Comparison of ENCODE assay signal across 1 cellular context in the genomic region with DNA sequence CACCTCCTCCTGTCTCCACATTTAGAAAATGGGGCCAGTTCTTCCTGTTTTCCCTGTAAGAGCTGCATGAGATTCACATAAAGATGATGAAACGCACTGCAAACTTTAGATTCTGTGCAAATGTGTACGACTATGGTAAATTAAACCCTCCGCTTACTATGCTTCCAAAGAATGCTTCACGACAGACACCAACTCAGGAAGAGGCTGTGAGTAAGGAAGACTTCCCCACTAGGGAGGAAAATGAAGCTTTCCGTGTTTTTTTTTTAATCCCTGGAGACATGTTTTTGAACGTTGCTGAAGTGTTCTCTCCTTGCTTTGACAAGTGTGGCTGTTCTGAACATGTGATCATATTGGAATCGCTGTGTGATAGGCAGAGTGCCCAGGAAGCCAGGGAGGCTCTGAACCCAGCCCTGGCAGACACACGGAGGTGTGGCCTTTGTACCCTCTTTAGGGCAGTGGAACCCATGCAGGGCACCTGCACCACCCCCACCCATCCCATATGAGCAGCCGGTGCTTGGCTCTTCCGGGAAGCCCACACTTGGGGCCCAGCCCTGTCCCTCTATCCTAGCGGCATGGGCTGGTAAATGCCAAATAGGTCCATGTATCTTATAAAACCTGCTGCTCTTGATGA.
TF ChIP-seq lines count a peak whose summit lies in the region.

No MANE protein-coding gene starts in this region.

TF ChIP-seq in K562, 482 proteins besides CTCF, POLR2A, EP300 and RAD21 (continued from another document and continues in another):
- TF ChIP-seq ELF4 (CRISPR knock-in tag; IDR thresholded peaks at IDR 0.05) (0 out of 2 replicates have a peak, but pooled peaks have one; percentile 53), JUND (IDR thresholded peaks at IDR 0.05; ENCODE audit: borderline replicate concordance, low read depth, low read length) (peak; percentile 74), JUND (tag; IDR thresholded peaks at IDR 0.05; ENCODE audit: borderline replicate concordance, low read depth, low read length) (no peak), RREB1 (CRISPR knock-in tag; IDR thresholded peaks at IDR 0.05) (0 out of 2 replicates have a peak, but pooled peaks have one; percentile 58), ZNF197 (CRISPR knock-in tag; IDR thresholded peaks at IDR 0.05; ENCODE audit: low read depth) (0 out of 2 replicates have a peak, but pooled peaks have one; percentile 41), ZNF584 (CRISPR knock-in tag; IDR thresholded peaks at IDR 0.05; ENCODE audit: low read depth) (peak; percentile 38; the same call in 1 of the 2 replicates), ZBTB17 (CRISPR knock-in tag; IDR thresholded peaks at IDR 0.05) (peak; percentile 51; the same call in 1 of the 2 replicates), ZBTB1 (CRISPR knock-in tag; IDR thresholded peaks at IDR 0.05; ENCODE audit: borderline replicate concordance, low read depth) (no peak), BACH1 (tag; IDR thresholded peaks at IDR 0.05) (peak; percentile 63; the same call in 1 of the 2 replicates), NR2C2 (CRISPR knock-in tag; IDR thresholded peaks at IDR 0.05) (no peak), NR2C2 (tag; IDR thresholded peaks at IDR 0.05) (0 out of 2 replicates have a peak, but pooled peaks have one; percentile 25), KDM2B (CRISPR knock-in tag; IDR thresholded peaks at IDR 0.05) (no peak), NELFE (IDR thresholded peaks at IDR 0.05; ENCODE audit: insufficient read depth, insufficient read length) (no peak), GABPA (tag; conservative IDR thresholded peaks at IDR 0.05; ENCODE audit: low read depth) (peak; percentile 30; the same call in 1 of the 2 replicates), DMBX1 (CRISPR knock-in tag; IDR thresholded peaks at IDR 0.05; ENCODE audit: borderline replicate concordance) (peak; percentile 73; the same call in 1 of the 2 replicates), RNF219 (CRISPR knock-in tag; IDR thresholded peaks at IDR 0.05) (no peak), KAT7 (CRISPR knock-in tag; IDR thresholded peaks at IDR 0.05; ENCODE audit: borderline replicate concordance) (no peak), ZNF766 (CRISPR knock-in tag; conservative IDR thresholded peaks at IDR 0.05) (peak; percentile 40; the same call in 1 of the 2 replicates), TRIM24 (IDR thresholded peaks at IDR 0.05) (peak in 1 of 2 experiments; percentile 50; a peak in 1 of 4 replicates), NFRKB (IDR thresholded peaks at IDR 0.05; ENCODE audit: low read depth) (peak; percentile 72; the same call in 1 of the 2 replicates), CUX1 (CRISPR knock-in tag; IDR thresholded peaks at IDR 0.05) (no peak), ZNF41 (CRISPR knock-in tag; conservative IDR thresholded peaks at IDR 0.05) (0 out of 2 replicates have a peak, but pooled peaks have one; percentile 12), FOXK1 (CRISPR knock-in tag; IDR thresholded peaks at IDR 0.05; ENCODE audit: borderline replicate concordance) (no peak), FOXK2 (conservative IDR thresholded peaks at IDR 0.05 in 1 of 2, IDR thresholded peaks at IDR 0.05 in 1 of 2; ENCODE audit: low read depth in 2 of 2) (no peak)
- TF ChIP-seq, protein P1, sequence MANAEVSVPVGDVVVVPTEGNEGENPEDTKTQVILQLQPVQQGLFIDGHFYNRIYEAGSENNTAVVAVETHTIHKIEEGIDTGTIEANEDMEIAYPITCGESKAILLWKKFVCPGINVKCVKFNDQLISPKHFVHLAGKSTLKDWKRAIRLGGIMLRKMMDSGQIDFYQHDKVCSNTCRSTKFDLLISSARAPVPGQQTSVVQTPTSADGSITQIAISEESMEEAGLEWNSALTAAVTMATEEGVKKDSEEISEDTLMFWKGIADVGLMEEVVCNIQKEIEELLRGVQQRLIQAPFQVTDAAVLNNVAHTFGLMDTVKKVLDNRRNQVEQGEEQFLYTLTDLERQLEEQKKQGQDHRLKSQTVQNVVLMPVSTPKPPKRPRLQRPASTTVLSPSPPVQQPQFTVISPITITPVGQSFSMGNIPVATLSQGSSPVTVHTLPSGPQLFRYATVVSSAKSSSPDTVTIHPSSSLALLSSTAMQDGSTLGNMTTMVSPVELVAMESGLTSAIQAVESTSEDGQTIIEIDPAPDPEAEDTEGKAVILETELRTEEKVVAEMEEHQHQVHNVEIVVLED (CRISPR knock-in tag; IDR thresholded peaks at IDR 0.05) = peak; percentile 40; the same call in 1 of the 2 replicates
- TF ChIP-seq, protein P2, sequence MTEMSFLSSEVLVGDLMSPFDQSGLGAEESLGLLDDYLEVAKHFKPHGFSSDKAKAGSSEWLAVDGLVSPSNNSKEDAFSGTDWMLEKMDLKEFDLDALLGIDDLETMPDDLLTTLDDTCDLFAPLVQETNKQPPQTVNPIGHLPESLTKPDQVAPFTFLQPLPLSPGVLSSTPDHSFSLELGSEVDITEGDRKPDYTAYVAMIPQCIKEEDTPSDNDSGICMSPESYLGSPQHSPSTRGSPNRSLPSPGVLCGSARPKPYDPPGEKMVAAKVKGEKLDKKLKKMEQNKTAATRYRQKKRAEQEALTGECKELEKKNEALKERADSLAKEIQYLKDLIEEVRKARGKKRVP (CRISPR knock-in tag; IDR thresholded peaks at IDR 0.05) = peak; percentile 91
- TF ChIP-seq, protein P3, sequence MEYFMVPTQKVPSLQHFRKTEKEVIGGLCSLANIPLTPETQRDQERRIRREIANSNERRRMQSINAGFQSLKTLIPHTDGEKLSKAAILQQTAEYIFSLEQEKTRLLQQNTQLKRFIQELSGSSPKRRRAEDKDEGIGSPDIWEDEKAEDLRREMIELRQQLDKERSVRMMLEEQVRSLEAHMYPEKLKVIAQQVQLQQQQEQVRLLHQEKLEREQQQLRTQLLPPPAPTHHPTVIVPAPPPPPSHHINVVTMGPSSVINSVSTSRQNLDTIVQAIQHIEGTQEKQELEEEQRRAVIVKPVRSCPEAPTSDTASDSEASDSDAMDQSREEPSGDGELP (CRISPR knock-in tag; IDR thresholded peaks at IDR 0.05; ENCODE audit: borderline replicate concordance) = peak; percentile 55
- TF ChIP-seq, protein P4, sequence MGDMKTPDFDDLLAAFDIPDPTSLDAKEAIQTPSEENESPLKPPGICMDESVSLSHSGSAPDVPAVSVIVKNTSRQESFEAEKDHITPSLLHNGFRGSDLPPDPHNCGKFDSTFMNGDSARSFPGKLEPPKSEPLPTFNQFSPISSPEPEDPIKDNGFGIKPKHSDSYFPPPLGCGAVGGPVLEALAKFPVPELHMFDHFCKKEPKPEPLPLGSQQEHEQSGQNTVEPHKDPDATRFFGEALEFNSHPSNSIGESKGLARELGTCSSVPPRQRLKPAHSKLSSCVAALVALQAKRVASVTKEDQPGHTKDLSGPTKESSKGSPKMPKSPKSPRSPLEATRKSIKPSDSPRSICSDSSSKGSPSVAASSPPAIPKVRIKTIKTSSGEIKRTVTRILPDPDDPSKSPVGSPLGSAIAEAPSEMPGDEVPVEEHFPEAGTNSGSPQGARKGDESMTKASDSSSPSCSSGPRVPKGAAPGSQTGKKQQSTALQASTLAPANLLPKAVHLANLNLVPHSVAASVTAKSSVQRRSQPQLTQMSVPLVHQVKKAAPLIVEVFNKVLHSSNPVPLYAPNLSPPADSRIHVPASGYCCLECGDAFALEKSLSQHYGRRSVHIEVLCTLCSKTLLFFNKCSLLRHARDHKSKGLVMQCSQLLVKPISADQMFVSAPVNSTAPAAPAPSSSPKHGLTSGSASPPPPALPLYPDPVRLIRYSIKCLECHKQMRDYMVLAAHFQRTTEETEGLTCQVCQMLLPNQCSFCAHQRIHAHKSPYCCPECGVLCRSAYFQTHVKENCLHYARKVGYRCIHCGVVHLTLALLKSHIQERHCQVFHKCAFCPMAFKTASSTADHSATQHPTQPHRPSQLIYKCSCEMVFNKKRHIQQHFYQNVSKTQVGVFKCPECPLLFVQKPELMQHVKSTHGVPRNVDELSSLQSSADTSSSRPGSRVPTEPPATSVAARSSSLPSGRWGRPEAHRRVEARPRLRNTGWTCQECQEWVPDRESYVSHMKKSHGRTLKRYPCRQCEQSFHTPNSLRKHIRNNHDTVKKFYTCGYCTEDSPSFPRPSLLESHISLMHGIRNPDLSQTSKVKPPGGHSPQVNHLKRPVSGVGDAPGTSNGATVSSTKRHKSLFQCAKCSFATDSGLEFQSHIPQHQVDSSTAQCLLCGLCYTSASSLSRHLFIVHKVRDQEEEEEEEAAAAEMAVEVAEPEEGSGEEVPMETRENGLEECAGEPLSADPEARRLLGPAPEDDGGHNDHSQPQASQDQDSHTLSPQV (IDR thresholded peaks at IDR 0.05) = peak; percentile 63
